8 cellular contexts compared by ENCODE assay signal in the genomic region with DNA sequence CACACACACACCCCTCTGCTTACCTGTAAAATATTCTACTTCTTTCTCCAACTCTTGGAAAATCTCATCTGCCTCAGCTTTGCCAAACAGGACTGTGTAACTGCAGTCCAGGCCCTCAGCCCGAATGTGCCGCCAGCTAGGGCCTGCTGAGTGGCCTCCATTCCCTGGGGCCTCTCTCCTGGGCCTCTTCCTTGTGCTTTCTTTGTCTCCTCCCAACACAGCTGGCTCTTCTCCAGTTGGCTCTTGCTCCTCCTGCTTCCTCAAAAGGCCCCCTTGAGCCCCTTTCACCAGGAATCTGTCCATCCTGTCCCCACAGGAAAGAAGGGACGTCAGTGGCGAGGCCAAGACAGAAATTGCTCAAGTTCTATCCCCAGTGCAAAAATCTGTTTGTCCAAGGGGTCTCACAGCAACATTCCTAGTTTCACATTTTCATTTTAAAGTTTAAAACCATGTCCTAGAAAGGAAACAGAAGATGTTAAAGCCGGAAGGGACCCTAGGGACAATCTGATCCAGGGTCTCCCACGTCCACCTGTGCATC. TPM values are rescaled to one million over a fixed set of nuclear protein-coding genes. Genes with fewer than 3 reads are reported as not detected.
DNase-seq lines count a peak whose midpoint lies in the region; ATAC-seq and TF ChIP-seq lines count a peak whose summit lies in the region.

No MANE protein-coding gene starts in this region.

- DNase-seq in body of pancreas (no peak), NCI-H187 treated with DMSO at 0.1 percent for 48 hours (lab: John Stamatoyannopoulos, UW) (no peak), C1 segment of cervical spinal cord (lab: John Stamatoyannopoulos, UW) (no peak), dermis blood vessel endothelial cell (no peak)

- H3K4me3 ChIP-seq in ACC112 (ENCODE audit: low read depth, low read length) (peak overlapping the region; percentile 85), HUES48 (ENCODE audit: low read depth, low read length) (peak overlapping the region; percentile 51; the same call in 1 of the 2 replicates), body of pancreas (no peak overlapping the region), muscle layer of colon (ENCODE audit: low read depth in 1 of 2, low read length in 2 of 2) (peak overlapping the region; percentile 47 to 85)

- H3K79me2 ChIP-seq in ACC112 (ENCODE audit: control insufficient read depth, insufficient read depth, low read length, unreplicated experiment), result peaks cover 17% of the 10 kb centered on the region

- H3K4me1 ChIP-seq in ACC112 (ENCODE audit: control insufficient read depth, insufficient read depth, low read length, unreplicated experiment), result peaks cover 20% of the 10 kb centered on the region
- H3K4me1 ChIP-seq in HUES48 (ENCODE audit: control insufficient read depth, insufficient read depth, low read length), result peaks cover 17% of the 10 kb centered on the region
- peaks cover 36% of the 10 kb centered on the region for H3K4me1 ChIP-seq in body of pancreas
- peaks cover 22% of the 10 kb centered on the region for H3K4me1 ChIP-seq in muscle layer of colon (ENCODE audit: insufficient read depth, low read length)

- intact Hi-C loops in body of pancreas (cut with DNase I), result loop anchor here (10.0 kb wide), 1 partner anchor 208 kb away; a partner anchor contains a TSS

- H3K36me3 ChIP-seq in ACC112 (ENCODE audit: insufficient read depth, low read length), result no peaks in the 10 kb centered on the region
- peaks cover 10% of the 10 kb centered on the region; the same call in 1 of the 2 replicates for H3K36me3 ChIP-seq in HUES48 (ENCODE audit: control insufficient read depth, insufficient read depth, low read length)
- peaks cover 0 to 2% of the 10 kb centered on the region in 2 donors for H3K36me3 ChIP-seq in body of pancreas (replicated peaks in 1 of 2; ENCODE audit: insufficient read depth in 1 of 2, low read depth in 2 of 2)
- H3K36me3 ChIP-seq in muscle layer of colon (ENCODE audit: insufficient read depth, low read length), result peaks cover 18% of the 10 kb centered on the region

- peak overlapping the region; percentile 63; the same call in 1 of the 2 replicates for H3K27ac ChIP-seq in ACC112 (ENCODE audit: low read depth, low read length)
- no peak overlapping the region for H3K27ac ChIP-seq in HUES48 (ENCODE audit: low read depth, low read length)
- peak overlapping the region in 3 of 4 donors; percentile 45 to 67 (median 63) for H3K27ac ChIP-seq in body of pancreas
- H3K27ac ChIP-seq in muscle layer of colon (ENCODE audit: low read depth, low read length), result peak overlapping the region; percentile 69

- no peak for TF ChIP-seq CTCF in body of pancreas (IDR thresholded peaks at IDR 0.05)

- TF ChIP-seq POLR2A in body of pancreas (IDR thresholded peaks at IDR 0.05), result no peak

- H3K9ac ChIP-seq in HUES48 (ENCODE audit: low read depth, low read length) (no peak overlapping the region), muscle layer of colon (ENCODE audit: low read length) (peak overlapping the region; percentile 45)

- no peaks in the 10 kb centered on the region for H3K27me3 ChIP-seq in ACC112 (ENCODE audit: insufficient read depth, low read length)
- 0 out of 2 replicates have a peak, but pooled peaks cover 5% of the 10 kb centered on the region for H3K27me3 ChIP-seq in HUES48 (ENCODE audit: control insufficient read depth, insufficient read depth, low read length)
- no peaks in the 10 kb centered on the region for H3K27me3 ChIP-seq in body of pancreas
- H3K27me3 ChIP-seq in muscle layer of colon (ENCODE audit: control insufficient read depth in 1 of 2, insufficient read depth in 2 of 2, low read length in 2 of 2), result no peaks in the 10 kb centered on the region

- H2AFZ ChIP-seq in ACC112 (ENCODE audit: low read length, unreplicated experiment), result peak overlapping the region; percentile 97

- H3K9me3 ChIP-seq in HUES48 (ENCODE audit: control insufficient read depth, insufficient read depth, low read length) (no peaks in the 10 kb centered on the region), body of pancreas (no peaks in the 10 kb centered on the region), muscle layer of colon (ENCODE audit: low read length) (no peaks in the 10 kb centered on the region)

- 56 to 72% methylated on average over 6 of the region's 6 CpGs for WGBS in body of pancreas, 2 donors

- ATAC-seq in body of pancreas, result no peak
- no peak for ATAC-seq in GM21529 (IDR thresholded peaks at IDR 0.05; ENCODE audit: unreplicated experiment)

RNA-seq across cellular contexts. Expression of a gene that starts 0.7 kb away (rescaled TPM):
- 10 to 100 TPM in 1 of 2 donors, 1 to 10 TPM in 1; 7.3 to 16.1 TPM for total RNA-seq in body of pancreas
- 5.5 and 8.0 TPM in 2 replicates for total RNA-seq in dermis blood vessel endothelial cell

RNA-seq across cellular contexts. Expression of a gene that starts 4.8 kb away (rescaled TPM):
- total RNA-seq in body of pancreas, result 10 to 100 TPM in 1 of 2 donors, 1 to 10 TPM in 1; 4.9 to 13.5 TPM
- 29.1 and 33.5 TPM in 2 replicates for total RNA-seq in dermis blood vessel endothelial cell

RNA-seq across cellular contexts. Expression of a gene that starts 23.8 kb away (rescaled TPM):
- total RNA-seq in body of pancreas (100 to 1,000 TPM in 1 of 2 donors, 10 to 100 TPM in 1; 71.1 to 358 TPM), dermis blood vessel endothelial cell (6.0 and 8.8 TPM in 2 replicates)

RNA-seq across cellular contexts. Expression of a gene that starts 40.2 kb away (rescaled TPM):
- 10 to 100 TPM in 1 of 2 donors, 1 to 10 TPM in 1; 7.3 to 14.5 TPM for total RNA-seq in body of pancreas
- 6.2 and 7.0 TPM in 2 replicates for total RNA-seq in dermis blood vessel endothelial cell

Comparison
In these comparisons a context has a peak if more than half of its experiments do, and no peak if none do; other contexts are left out.
1. H3K4me3 ChIP-seq: peak in ACC112 (single experiment), HUES48 (single experiment) and muscle layer of colon (2 of 2); none in body of pancreas (0 of 2).